12 cellular contexts compared by ENCODE assay signal in the genomic region with DNA sequence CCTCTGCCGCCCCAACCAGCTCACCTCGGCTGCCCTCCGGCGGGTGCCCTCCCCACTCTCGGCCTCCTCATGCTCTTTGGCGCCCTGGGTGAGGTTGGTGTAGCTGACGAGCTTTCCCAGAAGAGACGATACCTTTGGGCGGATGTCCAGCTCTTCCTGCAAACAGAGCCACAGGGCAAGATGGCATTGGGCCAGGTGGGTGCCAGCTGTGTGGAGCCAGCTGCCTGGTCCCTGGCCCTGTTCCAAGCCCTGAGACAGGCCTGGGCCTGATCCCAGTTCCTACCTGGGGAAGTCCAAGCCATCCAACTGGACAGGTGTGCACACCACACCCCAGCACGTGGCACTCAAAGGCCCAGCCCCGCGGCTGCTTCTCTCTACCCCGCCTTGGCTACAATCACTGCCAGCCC. TPM values are rescaled to one million over a fixed set of nuclear protein-coding genes. Genes with fewer than 3 reads are reported as not detected.
A peak's percentile ranks its signal among the peaks of the same experiment; 100 is the strongest.
DNase-seq lines count a peak whose midpoint lies in the region; ATAC-seq and TF ChIP-seq lines count a peak whose summit lies in the region.
"Had no signal": no experiment of that assay in that cellular context is flagged by ENCODE, and none has a peak within 500 bp of the region (broad histone marks: within the 10 kb centered on the region; RNA-seq: fewer than 3 reads in every experiment).

No MANE protein-coding gene starts in this region.

- TF ChIP-seq CTCF in RWPE1 (conservative IDR thresholded peaks at IDR 0.05; ENCODE audit: low read depth) (no peak), left lung (IDR thresholded peaks at IDR 0.05) (no peak), dorsolateral prefrontal cortex (IDR thresholded peaks at IDR 0.05 in 54 of 56, conservative IDR thresholded peaks at IDR 0.05 in 2 of 56; ENCODE audit: low read depth in 1 of 56, partially characterized antibody in 56 of 56) (no peak)

- no peaks in the 10 kb centered on the region for H3K27me3 ChIP-seq in left lung
- peaks cover 0 to 7% (median 0%) of the 10 kb centered on the region in 45 donors for H3K27me3 ChIP-seq in dorsolateral prefrontal cortex

- CTCF ChIA-PET in RWPE1 (lab: Yijun Ruan, JAX): interaction anchor here (1.2 kb wide), 1 partner anchor 79 kb away, joined by 6 read pairs; no protein-coding TSS in a partner anchor

- no peaks in the 10 kb centered on the region for H3K9me3 ChIP-seq in left lung

- intact Hi-C loops in left lung (cut with DNase I) (no loop called here), dorsolateral prefrontal cortex (cut with DNase I) (no loop called here)

- POLR2A ChIA-PET in RWPE1 (lab: Yijun Ruan, JAX; ENCODE audit: low non-redundant PET): no interaction called here

- H3K4me3 ChIP-seq in left lung: no peak overlapping the region
- H3K4me3 ChIP-seq in dorsolateral prefrontal cortex: no peak overlapping the region

- H3K27ac ChIP-seq in RWPE1 (peak overlapping the region; percentile 80), left lung (peak overlapping the region in 1 of 2 donors; percentile 76), dorsolateral prefrontal cortex (no peak overlapping the region)
- H3K27ac ChIP-seq: 22Rv1 had no signal

- DNase-seq in NCI-H1436 (lab: John Stamatoyannopoulos, UW) (peak; percentile 70), NCI-H1436 treated with DMSO at 0.1 percent for 48 hours (lab: John Stamatoyannopoulos, UW) (no peak), RWPE1 (ENCODE audit: low spot score) (peak; percentile 96), left lung (peak; percentile 72 to 85), ureter (ENCODE audit: low spot score) (peak; percentile 94), EL (no peak), putamen (ENCODE audit: low spot score) (no peak), dorsolateral prefrontal cortex (no peak)
- DNase-seq: activated CD4-positive, alpha-beta T cell treated with anti-CD3 and anti-CD28 coated beads for 36 hours; effector CD4-positive, alpha-beta T cell had no signal

- peaks cover 25 to 75% of the 10 kb centered on the region in 2 donors for H3K4me1 ChIP-seq in left lung

- ATAC-seq in left lung: peak; percentile 66
- ATAC-seq: activated CD4-positive, alpha-beta T cell treated with anti-CD3 and anti-CD28 coated beads for 36 hours had no signal

- peaks cover 0 to 60% of the 10 kb centered on the region in 2 donors for H3K36me3 ChIP-seq in left lung

RNA-seq across cellular contexts. Expression of a gene that starts 6.9 kb away (rescaled TPM):
- total RNA-seq in left lung (100 to 1,000 TPM in 1 of 2 donors, 10 to 100 TPM in 1; 99.2 to 121 TPM), ureter (93.1 TPM), dorsolateral prefrontal cortex (10 to 100 TPM; 12.2 to 79.2 (median 26.9) TPM)

RNA-seq across cellular contexts. Expression of a gene that starts 17.6 kb away (rescaled TPM):
- total RNA-seq in left lung: 10 to 100 TPM; 27.5 to 37.2 TPM
- total RNA-seq in ureter: 47.3 TPM
- total RNA-seq in dorsolateral prefrontal cortex: 10 to 100 TPM in 108 of 120 experiments, 1 to 10 TPM in 12; 5.4 to 42.1 (median 16.4) TPM

RNA-seq across cellular contexts. Expression of a gene that starts 18.7 kb away (rescaled TPM):
- total RNA-seq in left lung (under 1 TPM in 1 of 2 donors, not detected in 1; 0.60 TPM), ureter (not detected), dorsolateral prefrontal cortex (1 to 10 TPM in 3 of 120 experiments, under 1 TPM in 27, not detected in 90; 0.23 to 1.3 (median 0.35) TPM)
- total RNA-seq: SK-MEL-5 had no signal

RNA-seq across cellular contexts. Expression of a gene that starts 24.9 kb away (rescaled TPM):
- total RNA-seq in left lung (10 to 100 TPM; 59.7 to 76.8 TPM), ureter (89.4 TPM), dorsolateral prefrontal cortex (10 to 100 TPM; 21.1 to 56.9 (median 38.9) TPM)

RNA-seq across cellular contexts. Expression of a gene that starts 29.9 kb away (rescaled TPM):
- under 1 TPM in 1 of 2 donors, not detected in 1; 0.50 TPM for total RNA-seq in left lung
- 2.1 TPM for total RNA-seq in ureter
- 1 to 10 TPM in 110 of 120 experiments, under 1 TPM in 8, not detected in 2; 0.26 to 6.7 (median 2.2) TPM for total RNA-seq in dorsolateral prefrontal cortex

Comparison
In these comparisons a context has a peak if more than half of its experiments do, and no peak if none do; other contexts are left out.
1. DNase-seq: peak in NCI-H1436 (single experiment), RWPE1 (single experiment), left lung (2 of 2) and ureter (single experiment); none in NCI-H1436 treated with DMSO at 0.1 percent for 48 hours (single experiment), EL (single experiment), putamen (single experiment) and dorsolateral prefrontal cortex (0 of 10).